ENCODE assay signal across 8 cellular contexts in the genomic region with DNA sequence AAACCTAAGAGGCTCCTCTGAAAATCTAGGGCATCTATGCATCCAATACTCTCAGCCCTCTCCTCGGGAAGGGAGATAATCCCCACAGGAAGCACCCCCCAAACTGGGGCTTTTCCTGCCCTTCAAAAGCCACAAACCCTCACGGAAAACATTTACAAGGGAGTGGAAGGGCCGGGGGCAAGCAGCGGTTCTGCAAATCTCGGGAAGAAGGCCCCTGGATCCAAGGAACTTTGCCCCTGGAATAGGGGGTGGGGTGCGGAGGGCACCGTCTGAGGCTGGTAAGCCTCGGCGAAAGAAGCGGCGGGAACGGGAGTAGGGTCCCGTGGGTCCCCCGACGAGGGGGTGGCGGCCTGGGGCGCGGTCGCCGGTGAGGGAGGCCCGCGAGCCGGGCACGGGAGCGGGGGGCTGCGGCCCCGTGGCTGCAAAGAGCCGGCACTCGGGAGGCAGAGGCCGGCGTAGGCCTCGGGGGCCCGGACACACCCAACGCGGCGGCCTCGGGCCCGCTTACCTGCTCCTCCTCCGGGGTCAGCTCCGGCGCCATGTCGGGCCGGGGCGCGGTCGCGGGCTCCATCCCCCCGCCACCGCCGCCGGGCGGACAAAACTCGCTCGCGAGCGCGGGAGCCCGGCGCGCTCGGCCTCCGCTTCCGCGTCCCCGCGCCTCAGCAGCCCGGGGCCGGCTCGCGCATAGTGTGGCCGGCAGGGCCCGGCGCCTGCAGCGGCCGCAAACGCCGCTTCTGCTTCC. TPM values are rescaled to one million over a fixed set of nuclear protein-coding genes. Genes with fewer than 3 reads are reported as not detected.
DNase-seq lines count a peak whose midpoint lies in the region; ATAC-seq and TF ChIP-seq lines count a peak whose summit lies in the region.

No MANE protein-coding gene starts in this region.

- peak overlapping the region; percentile 88 for H3K4me3 ChIP-seq in HUES6 (ENCODE audit: low read depth, low read length)
- H3K4me3 ChIP-seq in endocrine pancreas (ENCODE audit: control insufficient read depth, insufficient read depth, low read length) = peak overlapping the region; percentile 70
- H3K4me3 ChIP-seq in mucosa of rectum (ENCODE audit: low read length in 2 of 2) = peak overlapping the region; percentile 87 to 90
- peak overlapping the region; percentile 77 to 96 (median 86) for H3K4me3 ChIP-seq in upper lobe of left lung

- CTCF ChIA-PET in activated CD4-positive, alpha-beta T cell treated with anti-CD3 and anti-CD28 coated beads, Interleukin-2, amount 10 ng/mL, durations not matched to agents 7 days and 5 days (lab: Charles Lee) = interaction anchor here (0.5 to 2.7 kb wide), 11 partner anchors 9 to 62 kb away, joined by 3 to 15 read pairs (median 5); partner anchors contain the start of genes IMP3 and SNUPN

- H3K4me1 ChIP-seq in HUES6 (ENCODE audit: control insufficient read depth, insufficient read depth, low read length) = peaks cover 21% of the 10 kb centered on the region
- H3K4me1 ChIP-seq in endocrine pancreas (ENCODE audit: control insufficient read depth, insufficient read depth, low read length) = no peaks in the 10 kb centered on the region
- peaks cover 4 to 6% of the 10 kb centered on the region in 2 donors for H3K4me1 ChIP-seq in mucosa of rectum (ENCODE audit: control insufficient read depth in 2 of 2, insufficient read depth in 2 of 2, low read length in 2 of 2)
- peaks cover 12 to 22% (median 20%) of the 10 kb centered on the region in 4 donors for H3K4me1 ChIP-seq in upper lobe of left lung

- H3K27ac ChIP-seq in HUES6 (ENCODE audit: low read depth, low read length) (peak overlapping the region; percentile 97), mucosa of rectum (ENCODE audit: low read depth in 2 of 2, low read length in 2 of 2) (peak overlapping the region; percentile 83 to 88), upper lobe of left lung (peak overlapping the region; percentile 86 to 94 (median 90))

- POLR2A ChIA-PET in activated CD4-positive, alpha-beta T cell treated with anti-CD3 and anti-CD28 coated beads, Interleukin-2, amount 10 ng/mL, durations not matched to agents 7 days and 5 days (lab: Charles Lee) = interaction anchor here (0.8 to 1.4 kb wide), 4 partner anchors 9 to 62 kb away, joined by 3 to 7 read pairs (median 6); partner anchors contain the start of genes IMP3 and SNUPN

- WGBS in upper lobe of left lung, 2 donors = 1% methylated on average over 25 to 58 of the region's 77 CpGs

- peak overlapping the region; percentile 95 for H3K27ac Mint-ChIP-seq in activated CD4-positive, alpha-beta T cell treated with anti-CD3 and anti-CD28 coated beads, Interleukin-2, amount 10 ng/mL, durations not matched to agents 7 days and 5 days

- peak in 1 of 2 donors; percentile 80 for ATAC-seq in upper lobe of left lung (ENCODE audit: low FRiP score in 2 of 2)

- TF ChIP-seq EP300 in upper lobe of left lung (IDR thresholded peaks at IDR 0.05) = no peak

- DNase-seq in NCI-H2227 (lab: John Stamatoyannopoulos, UW; ENCODE audit: unreplicated experiment) (peak; percentile 40), NCI-H2227 treated with DMSO at 0.1 percent for 48 hours (lab: John Stamatoyannopoulos, UW) (no peak), upper lobe of left lung (peak; percentile 28 to 90), SW 1271 (lab: John Stamatoyannopoulos, UW) (no peak)
- DNase-seq in activated CD4-positive, alpha-beta T cell treated with anti-CD3 and anti-CD28 coated beads, Interleukin-2, amount 10 ng/mL, durations not matched to agents 7 days and 5 days = peak; percentile 27

- H3K4me3 Mint-ChIP-seq in activated CD4-positive, alpha-beta T cell treated with anti-CD3 and anti-CD28 coated beads, Interleukin-2, amount 10 ng/mL, durations not matched to agents 7 days and 5 days = peak overlapping the region; percentile 92

- H3K9me3 Mint-ChIP-seq in activated CD4-positive, alpha-beta T cell treated with anti-CD3 and anti-CD28 coated beads, Interleukin-2, amount 10 ng/mL, durations not matched to agents 7 days and 5 days = no peaks in the 10 kb centered on the region

- H3K27me3 Mint-ChIP-seq in activated CD4-positive, alpha-beta T cell treated with anti-CD3 and anti-CD28 coated beads, Interleukin-2, amount 10 ng/mL, durations not matched to agents 7 days and 5 days = no peaks in the 10 kb centered on the region

- H3K36me3 ChIP-seq in HUES6 (ENCODE audit: control insufficient read depth, insufficient read depth, low read length) = no peaks in the 10 kb centered on the region; the same call in 1 of the 2 replicates
- no peaks in the 10 kb centered on the region for H3K36me3 ChIP-seq in endocrine pancreas (ENCODE audit: control insufficient read depth, insufficient read depth, low read length)
- H3K36me3 ChIP-seq in mucosa of rectum (ENCODE audit: control insufficient read depth in 2 of 2, insufficient read depth in 2 of 2, low read length in 2 of 2) = no peaks in the 10 kb centered on the region
- H3K36me3 ChIP-seq in upper lobe of left lung = no peaks in the 10 kb centered on the region

- peaks cover 7% of the 10 kb centered on the region for H3K36me3 Mint-ChIP-seq in activated CD4-positive, alpha-beta T cell treated with anti-CD3 and anti-CD28 coated beads, Interleukin-2, amount 10 ng/mL, durations not matched to agents 7 days and 5 days (ENCODE audit: low read depth)

- no peaks in the 10 kb centered on the region for H3K9me3 ChIP-seq in HUES6 (ENCODE audit: control insufficient read depth, insufficient read depth, low read depth, low read length)
- H3K9me3 ChIP-seq in endocrine pancreas (ENCODE audit: control insufficient read depth, low read length) = no peaks in the 10 kb centered on the region
- H3K9me3 ChIP-seq in mucosa of rectum (ENCODE audit: control insufficient read depth in 2 of 2, low read length in 2 of 2) = no peaks in the 10 kb centered on the region
- H3K9me3 ChIP-seq in upper lobe of left lung = no peaks in the 10 kb centered on the region

- TF ChIP-seq CTCF in upper lobe of left lung (IDR thresholded peaks at IDR 0.05) = peak in 1 of 6 experiments; percentile 21

- H3K9ac ChIP-seq in HUES6 (ENCODE audit: low read length) = peak overlapping the region; percentile 97
- H3K9ac ChIP-seq in endocrine pancreas (ENCODE audit: control insufficient read depth, insufficient read depth, low read length) = peak overlapping the region; percentile 82
- peak overlapping the region; percentile 85 to 93 for H3K9ac ChIP-seq in mucosa of rectum (ENCODE audit: low read depth in 1 of 2, low read length in 2 of 2)

- TF ChIP-seq POLR2A in upper lobe of left lung (IDR thresholded peaks at IDR 0.05) = no peak

- H3K4me1 Mint-ChIP-seq in activated CD4-positive, alpha-beta T cell treated with anti-CD3 and anti-CD28 coated beads, Interleukin-2, amount 10 ng/mL, durations not matched to agents 7 days and 5 days = peaks cover 27% of the 10 kb centered on the region

- H3K27me3 ChIP-seq in HUES6 (ENCODE audit: control insufficient read depth, insufficient read depth, low read length) = no peaks in the 10 kb centered on the region
- no peaks in the 10 kb centered on the region for H3K27me3 ChIP-seq in endocrine pancreas (ENCODE audit: control insufficient read depth, insufficient read depth, low read length)
- H3K27me3 ChIP-seq in mucosa of rectum (ENCODE audit: control insufficient read depth in 2 of 2, insufficient read depth in 2 of 2, low read length in 2 of 2) = no peaks in the 10 kb centered on the region
- no peaks in the 10 kb centered on the region for H3K27me3 ChIP-seq in upper lobe of left lung

RNA-seq across cellular contexts. Expression of gene PTPN9, which starts 0.7 kb away (rescaled TPM):
- total RNA-seq in activated CD4-positive, alpha-beta T cell treated with anti-CD3 and anti-CD28 coated beads, Interleukin-2, amount 10 ng/mL, durations not matched to agents 7 days and 5 days = 10 to 100 TPM; 37.0 to 37.4 TPM
- total RNA-seq in upper lobe of left lung = 10 to 100 TPM in 4 of 6 donors, 1 to 10 TPM in 2; 8.4 to 32.9 (median 22.7) TPM

RNA-seq across cellular contexts. Expression of gene SNUPN, which starts 47.1 kb away (rescaled TPM):
- total RNA-seq in activated CD4-positive, alpha-beta T cell treated with anti-CD3 and anti-CD28 coated beads, Interleukin-2, amount 10 ng/mL, durations not matched to agents 7 days and 5 days = 10 to 100 TPM; 41.9 to 44.1 TPM
- total RNA-seq in upper lobe of left lung = 10 to 100 TPM; 14.1 to 30.4 (median 22.4) TPM

Comparison
In these comparisons a context has a peak if more than half of its experiments do, and no peak if none do; other contexts are left out.
1. DNase-seq: peak in NCI-H2227 (single experiment), activated CD4-positive, alpha-beta T cell treated with anti-CD3 and anti-CD28 coated beads, Interleukin-2, amount 10 ng/mL, durations not matched to agents 7 days and 5 days (single experiment) and upper lobe of left lung (2 of 2); none in NCI-H2227 treated with DMSO at 0.1 percent for 48 hours (single experiment) and SW 1271 (0 of 2).
2. Peak in every context shown above with its lines, with median percentiles within 50 percentile points of each other: H3K27ac ChIP-seq, H3K4me3 ChIP-seq and H3K9ac ChIP-seq.